14 cellular contexts compared by ENCODE assay signal in the genomic region with DNA sequence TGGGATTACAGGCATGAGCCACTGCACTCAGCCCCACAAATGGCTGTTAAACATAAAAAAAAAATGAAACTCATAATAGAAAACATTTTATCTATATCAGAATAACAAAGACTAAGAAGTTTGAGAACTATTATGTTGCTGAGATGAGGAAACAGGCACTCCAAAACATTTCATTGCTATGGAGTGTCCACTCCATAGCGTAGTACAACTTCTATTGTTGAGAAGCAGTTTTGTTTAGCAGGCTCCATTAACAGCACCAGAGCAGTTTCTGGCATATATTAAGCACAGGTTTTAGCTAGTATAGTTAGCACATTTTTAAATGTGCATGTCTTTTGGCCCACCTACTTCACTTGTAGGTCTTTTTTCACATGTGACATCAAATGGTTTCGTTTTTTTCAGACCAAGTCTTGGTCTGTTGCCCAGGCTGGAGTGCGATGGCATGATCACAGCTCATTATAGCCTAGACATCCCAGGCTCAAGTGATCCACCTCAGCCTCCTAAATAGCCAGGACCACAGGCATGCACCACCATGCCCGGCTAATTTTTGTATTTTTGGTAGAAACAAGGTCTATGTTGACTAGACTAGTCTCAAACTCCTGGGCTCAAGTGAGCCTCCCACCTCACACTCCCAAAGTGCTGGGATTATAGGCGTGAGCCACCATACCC.
"Had no signal": no experiment of that assay in that cellular context is flagged by ENCODE, and none has a peak within 500 bp of the region (broad histone marks: within the 10 kb centered on the region; RNA-seq: fewer than 3 reads in every experiment).

No MANE protein-coding gene starts in this region.

- FAIRE-seq: kidney had no signal

- ATAC-seq: gastroesophageal sphincter; stimulated activated naive B cell treated with anti-CD40 and anti-IgM and Interleukin-4, amounts not matched to agents 10 μg/mL and 1 μg/mL and 100 μg/mL, for 72 hours had no signal

- H3K4me3 ChIP-seq: gastroesophageal sphincter, hepatocyte, sigmoid colon, transverse colon had no signal

- H3K4me2 ChIP-seq: hepatocyte had no signal

- DNase-seq: activated B cell treated with CpG ODN at 0.5 μM for 24 hours; activated CD4-positive, alpha-beta T cell treated with anti-CD3 and anti-CD28 coated beads, Interleukin-2, amount 50 U/mL, for 1 hour; activated naive CD4-positive, alpha-beta T cell treated with anti-CD3 and anti-CD28 coated beads, Interleukin-2, amount 50 U/mL, for 16 hours; activated T-cell treated with anti-CD3 and anti-CD28 coated beads for 4 hours; effector memory CD4-positive, alpha-beta T cell; kidney; sigmoid colon; stimulated activated CD4-positive, alpha-beta T cell treated with anti-CD3 and anti-CD28 coated beads, Interleukin-2, amount 100 ng/mL, for 24 hours; stimulated activated naive B cell treated with anti-CD40 and anti-IgM and Interleukin-4, amounts not matched to agents 10 μg/mL and 1 μg/mL and 100 μg/mL, for 72 hours; substantia nigra; transverse colon had no signal

- H2AFZ ChIP-seq: hepatocyte had no signal

- H3K27me3 ChIP-seq: gastroesophageal sphincter, hepatocyte, sigmoid colon, transverse colon had no signal

- H3K27ac ChIP-seq: epithelial cell of prostate, gastroesophageal sphincter, hepatocyte, transverse colon had no signal

- H3K9me3 ChIP-seq: gastroesophageal sphincter, sigmoid colon, transverse colon had no signal
